5 cellular contexts compared by ENCODE assay signal in genomic region chr16:87439926-87440325, GRCh38.
"Had no signal": no experiment of that assay in that cellular context is flagged by ENCODE, and none has a peak within 500 bp of the region (broad histone marks: within the 10 kb centered on the region; RNA-seq: fewer than 3 reads in every experiment).

No MANE protein-coding gene starts in this region.

- H3K27ac ChIP-seq: HL-60 had no signal

- H3K4me3 Mint-ChIP-seq: GM23338, H9 had no signal

- H3K4me2 ChIP-seq: GM23338 had no signal

- H3K4me3 ChIP-seq: GM23338 had no signal

- H3K27ac Mint-ChIP-seq: GM23338 had no signal

- DNase-seq: H9 had no signal

- H2AFZ ChIP-seq: GM23338 had no signal

- ATAC-seq: GM23338 had no signal

- FAIRE-seq: H1, H54 had no signal
